In genomic region chr7:64889686-64890162, GRCh38 we compare ENCODE assay signal across 9 cellular contexts. TPM values are rescaled to one million over a fixed set of nuclear protein-coding genes. Genes with fewer than 3 reads are reported as not detected.
DNase-seq lines count a peak whose midpoint lies in the region; ATAC-seq and TF ChIP-seq lines count a peak whose summit lies in the region.
"Had no signal": no experiment of that assay in that cellular context is flagged by ENCODE, and none has a peak within 500 bp of the region (broad histone marks: within the 10 kb centered on the region; RNA-seq: fewer than 3 reads in every experiment).

No MANE protein-coding gene starts in this region.

- no peaks in the 10 kb centered on the region for H3K36me3 Mint-ChIP-seq in T-cell

- H3K9me3 ChIP-seq in sigmoid colon, result no peaks in the 10 kb centered on the region

- WGBS in sigmoid colon, 2 donors, result 24 to 31% methylated on average over 18 of the region's 18 CpGs

- no peak for TF ChIP-seq EP300 in sigmoid colon (IDR thresholded peaks at IDR 0.05)

- H3K4me3 Mint-ChIP-seq in T-cell, result peak overlapping the region; percentile 39 to 45 (median 43)

- H3K27me3 ChIP-seq in sigmoid colon, result no peaks in the 10 kb centered on the region

- H3K4me1 Mint-ChIP-seq in T-cell, result peaks cover 10 to 12% (median 12%) of the 10 kb centered on the region in 3 donors

- intact Hi-C loops in sigmoid colon (cut with DNase I), result loop anchor here (5.0 to 10.0 kb wide), 2 partner anchors 97 to 115 kb away; partner anchors contain the start of genes ERV3-1 and ZNF138

- ATAC-seq in T-cell (replicated peaks in 1 of 4) (no peak), HG03045 (IDR thresholded peaks at IDR 0.05; ENCODE audit: unreplicated experiment) (no peak), HG03342 (IDR thresholded peaks at IDR 0.05; ENCODE audit: unreplicated experiment) (no peak), GM18870 (IDR thresholded peaks at IDR 0.05; ENCODE audit: unreplicated experiment) (no peak)

- no peak for TF ChIP-seq CTCF in sigmoid colon (IDR thresholded peaks at IDR 0.05)

- no peak for TF ChIP-seq POLR2A in sigmoid colon (IDR thresholded peaks at IDR 0.05)

- peak overlapping the region in 1 of 4 donors; percentile 36 for H3K27ac ChIP-seq in sigmoid colon

- H3K27me3 Mint-ChIP-seq in T-cell, result peaks cover 39 to 63% of the 10 kb centered on the region in 2 donors

- CTCF ChIA-PET in T-cell (lab: Charles Lee), result no interaction called here

- H3K9me3 Mint-ChIP-seq in T-cell, result no peaks in the 10 kb centered on the region

- no peak overlapping the region for H3K27ac Mint-ChIP-seq in T-cell

- DNase-seq in ELF-1 (ENCODE audit: low read depth, low spot score) (peak; percentile 26), T-cell (peak in 1 of 34 experiments; percentile 5), sigmoid colon (no peak)
- DNase-seq: KBM-7, NCI-H524 treated with DMSO at 0.1 percent for 48 hours had no signal

- POLR2A ChIA-PET in T-cell (lab: Charles Lee), result no interaction called here

- peaks cover 0 to 54% (median 42%) of the 10 kb centered on the region in 4 donors for H3K4me1 ChIP-seq in sigmoid colon

- H3K4me3 ChIP-seq in iPS-11a (ENCODE audit: low read depth, low read length) (peak overlapping the region; percentile 43), sigmoid colon (peak overlapping the region in 3 of 4 donors; percentile 47 to 53 (median 51))

- H3K36me3 ChIP-seq in sigmoid colon, result no peaks in the 10 kb centered on the region

RNA-seq across cellular contexts. Expression of gene ZNF273, which starts 13.3 kb away (rescaled TPM):
- total RNA-seq in T-cell (1 to 10 TPM; 5.9 to 9.0 (median 7.4) TPM), sigmoid colon (10 to 100 TPM in 1 of 4 donors, 1 to 10 TPM in 3; 7.5 to 38.2 (median 9.6) TPM)
- polyA plus RNA-seq in sigmoid colon, result 1 to 10 TPM; 1.2 to 3.7 (median 1.4) TPM
